In genomic region chr7:144391823-144392255, GRCh38 we compare ENCODE assay signal across 8 cellular contexts. TPM values are rescaled to one million over a fixed set of nuclear protein-coding genes. Genes with fewer than 3 reads are reported as not detected.
DNase-seq lines count a peak whose midpoint lies in the region; ATAC-seq and TF ChIP-seq lines count a peak whose summit lies in the region.

No MANE protein-coding gene starts in this region.

- H3K9me3 Mint-ChIP-seq in activated T-helper 17 cell treated with anti-CD3 and anti-CD28 coated beads, Interleukin-2, amount 50 U/mL, for 72 hours: no peaks in the 10 kb centered on the region

- H3K27me3 Mint-ChIP-seq in activated T-helper 17 cell treated with anti-CD3 and anti-CD28 coated beads, Interleukin-2, amount 50 U/mL, for 72 hours: no peaks in the 10 kb centered on the region

- peak; percentile 72 for DNase-seq in AG20443 (ENCODE audit: low spot score)
- DNase-seq in NCI-H2081 treated with DMSO at 0.1 percent for 48 hours (lab: John Stamatoyannopoulos, UW): peak; percentile 6
- no peak for DNase-seq in Right ventricle myocardium superior
- peak; percentile 57 for DNase-seq in renal cortical epithelial cell (ENCODE audit: low read depth)
- no peak for DNase-seq in stimulated activated CD4-positive, alpha-beta T cell treated with anti-CD3 and anti-CD28 coated beads, Interleukin-4, amount 100 ng/mL, for 4 hours

- ATAC-seq in HG02798 (IDR thresholded peaks at IDR 0.05; ENCODE audit: poor library complexity, unreplicated experiment) (peak; percentile 78), Right ventricle myocardium superior (ENCODE audit: poor library complexity) (peak; percentile 89)
- ATAC-seq in activated T-helper 17 cell treated with anti-CD3 and anti-CD28 coated beads, Interleukin-2, amount 50 U/mL, for 72 hours (replicated peaks): peak; percentile 74

- intact Hi-C loops in Right ventricle myocardium superior (cut with DNase I): loop anchor here (5.0 kb wide), 1 partner anchor 215 kb away; no protein-coding TSS in a partner anchor

- no peak overlapping the region for H3K27ac Mint-ChIP-seq in activated T-helper 17 cell treated with anti-CD3 and anti-CD28 coated beads, Interleukin-2, amount 50 U/mL, for 72 hours

- H3K4me3 Mint-ChIP-seq in activated T-helper 17 cell treated with anti-CD3 and anti-CD28 coated beads, Interleukin-2, amount 50 U/mL, for 72 hours: peak overlapping the region; percentile 19

- no peaks in the 10 kb centered on the region for H3K36me3 Mint-ChIP-seq in activated T-helper 17 cell treated with anti-CD3 and anti-CD28 coated beads, Interleukin-2, amount 50 U/mL, for 72 hours (ENCODE audit: low read depth)

- H3K4me1 Mint-ChIP-seq in activated T-helper 17 cell treated with anti-CD3 and anti-CD28 coated beads, Interleukin-2, amount 50 U/mL, for 72 hours: peaks cover 6% of the 10 kb centered on the region

- peak; percentile 60 for TF ChIP-seq CTCF in GM12873 (IDR thresholded peaks at IDR 0.05; ENCODE audit: insufficient read depth, low read depth, low read length, missing control alignments)

RNA-seq across cellular contexts. Expression of gene NOBOX, which starts 11.7 kb away (rescaled TPM):
- not detected for total RNA-seq in activated T-helper 17 cell treated with anti-CD3 and anti-CD28 coated beads, Interleukin-2, amount 50 U/mL, for 72 hours
- not detected for total RNA-seq in Right ventricle myocardium superior
- not detected in 2 replicates for total RNA-seq in renal cortical epithelial cell

RNA-seq across cellular contexts. Expression of gene ARHGEF5, which starts 36.6 kb away (rescaled TPM):
- 10 to 100 TPM in 1 of 2 donors, 1 to 10 TPM in 1; 8.2 to 17.6 TPM for total RNA-seq in activated T-helper 17 cell treated with anti-CD3 and anti-CD28 coated beads, Interleukin-2, amount 50 U/mL, for 72 hours
- 1.6 TPM for total RNA-seq in Right ventricle myocardium superior
- 15.6 and 34.1 TPM in 2 replicates for total RNA-seq in renal cortical epithelial cell

Comparison
In these comparisons a context has a peak if more than half of its experiments do, and no peak if none do; other contexts are left out.
1. DNase-seq: peak in AG20443 (single experiment), NCI-H2081 treated with DMSO at 0.1 percent for 48 hours (single experiment) and renal cortical epithelial cell (single experiment); none in Right ventricle myocardium superior (single experiment) and stimulated activated CD4-positive, alpha-beta T cell treated with anti-CD3 and anti-CD28 coated beads, Interleukin-4, amount 100 ng/mL, for 4 hours (0 of 2).
2. Peak in every context shown above with its lines, with median percentiles within 50 percentile points of each other: ATAC-seq.